Comparison of ENCODE assay signal across 1 cellular context in genomic region chr3:46982581-46982980, GRCh38.
TF ChIP-seq lines count a peak whose summit lies in the region.

No MANE protein-coding gene starts in this region.

TF ChIP-seq in HCT116, 20 proteins besides CTCF, POLR2A, EP300 and RAD21 (continued from another document):
- TF ChIP-seq MAX (IDR thresholded peaks at IDR 0.05) (no peak), ATF3 (IDR thresholded peaks at IDR 0.05) (no peak), EGR1 (IDR thresholded peaks at IDR 0.05; ENCODE audit: low read depth) (no peak), ELF1 (IDR thresholded peaks at IDR 0.05; ENCODE audit: borderline replicate concordance, low read depth) (no peak)
